Comparison of ENCODE assay signal across 8 cellular contexts in genomic region chr11:2532704-2533641, GRCh38.
DNase-seq lines count a peak whose midpoint lies in the region; ATAC-seq and FAIRE-seq lines count a peak whose summit lies in the region.

No MANE protein-coding gene starts in this region.

- H3K4me3 ChIP-seq in right cardiac atrium (ENCODE audit: low read length), result peak overlapping the region; percentile 3

- DNase-seq in NCI-H1694 treated with DMSO at 0.1 percent for 48 hours (lab: John Stamatoyannopoulos, UW) (peak; percentile 77), T-helper 2 cell (peak; percentile 78 to 88 (median 83)), amygdala (lab: John Stamatoyannopoulos, UW) (peak in 55 of 56 donors; percentile 26 to 92 (median 71)), right cardiac atrium (peak; percentile 89 to 96 (median 95)), pulmonary artery endothelial cell (ENCODE audit: low read depth, low spot score) (peak; percentile 66), urothelium cell line (ENCODE audit: low spot score) (peak; percentile 83)

- no peak overlapping the region for H3K27ac ChIP-seq in right cardiac atrium (ENCODE audit: low read length)

- H3K27me3 ChIP-seq in right cardiac atrium (ENCODE audit: control insufficient read depth, insufficient read depth), result no peaks in the 10 kb centered on the region

- ATAC-seq in HG02678 (IDR thresholded peaks at IDR 0.05; ENCODE audit: unreplicated experiment) (peak; percentile 77), right cardiac atrium (peak; percentile 83 to 88)

- WGBS in right cardiac atrium, result 20% methylated on average over 47 of the region's 47 CpGs

- H3K4me1 ChIP-seq in right cardiac atrium (ENCODE audit: control insufficient read depth, insufficient read depth, low read length), result peaks cover 3% of the 10 kb centered on the region

- intact Hi-C loops in right cardiac atrium (cut with DNase I), result loop anchor here (1.0 to 10.0 kb wide), 5 partner anchors 104 to 356 kb away; partner anchors contain the start of genes C11orf21 (in 1 of the 4) and TSPAN32 (in 1 of the 4)

- FAIRE-seq in G401.6 (lab: Jason Lieb, UNC), result peak; percentile 50
- peak; percentile 90 for FAIRE-seq in urothelium cell line (lab: Jason Lieb, UNC)

- no peaks in the 10 kb centered on the region for H3K9me3 ChIP-seq in right cardiac atrium (ENCODE audit: control insufficient read depth, low read length)
